1 cellular context compared by ENCODE assay signal in the genomic region with DNA sequence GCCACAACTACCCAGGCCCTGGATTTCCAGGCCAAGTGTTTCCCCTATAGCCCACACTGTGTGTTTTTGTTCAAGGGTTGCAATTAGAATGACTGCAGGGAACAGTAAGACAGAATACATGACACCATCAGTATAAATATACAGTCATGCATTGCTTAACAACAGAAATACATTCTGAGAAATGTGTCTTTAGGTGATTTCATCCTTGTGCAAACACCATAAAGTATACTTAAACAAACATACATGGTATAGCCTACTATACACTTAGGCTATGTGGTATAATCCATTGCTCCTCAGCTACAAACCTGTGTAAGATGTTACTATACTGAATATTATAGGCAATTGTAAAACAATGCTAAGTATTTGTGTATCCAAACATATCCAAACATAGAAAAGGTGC.
A peak's percentile ranks its signal among the peaks of the same experiment; 100 is the strongest.
TF ChIP-seq lines count a peak whose summit lies in the region.

No MANE protein-coding gene starts in this region.

TF ChIP-seq in HepG2, 621 proteins besides CTCF, POLR2A, EP300 and RAD21:
- TF ChIP-seq ARID4A (CRISPR knock-in tag; IDR thresholded peaks at IDR 0.05; ENCODE audit: borderline replicate concordance) (no peak), ZNF382 (CRISPR knock-in tag; IDR thresholded peaks at IDR 0.05; ENCODE audit: borderline replicate concordance) (no peak), ZFP36L2 (CRISPR knock-in tag; IDR thresholded peaks at IDR 0.05) (no peak), FOXA1 (IDR thresholded peaks at IDR 0.05) (no peak), FOXA1 (CRISPR knock-in tag; IDR thresholded peaks at IDR 0.05) (no peak), JUND (CRISPR knock-in tag; IDR thresholded peaks at IDR 0.05) (no peak), PRDM10 (CRISPR knock-in tag; IDR thresholded peaks at IDR 0.05; ENCODE audit: low read depth) (0 out of 2 replicates have a peak, but pooled peaks have one; percentile 26)
